Comparison of ENCODE assay signal across 8 cellular contexts in the genomic region with DNA sequence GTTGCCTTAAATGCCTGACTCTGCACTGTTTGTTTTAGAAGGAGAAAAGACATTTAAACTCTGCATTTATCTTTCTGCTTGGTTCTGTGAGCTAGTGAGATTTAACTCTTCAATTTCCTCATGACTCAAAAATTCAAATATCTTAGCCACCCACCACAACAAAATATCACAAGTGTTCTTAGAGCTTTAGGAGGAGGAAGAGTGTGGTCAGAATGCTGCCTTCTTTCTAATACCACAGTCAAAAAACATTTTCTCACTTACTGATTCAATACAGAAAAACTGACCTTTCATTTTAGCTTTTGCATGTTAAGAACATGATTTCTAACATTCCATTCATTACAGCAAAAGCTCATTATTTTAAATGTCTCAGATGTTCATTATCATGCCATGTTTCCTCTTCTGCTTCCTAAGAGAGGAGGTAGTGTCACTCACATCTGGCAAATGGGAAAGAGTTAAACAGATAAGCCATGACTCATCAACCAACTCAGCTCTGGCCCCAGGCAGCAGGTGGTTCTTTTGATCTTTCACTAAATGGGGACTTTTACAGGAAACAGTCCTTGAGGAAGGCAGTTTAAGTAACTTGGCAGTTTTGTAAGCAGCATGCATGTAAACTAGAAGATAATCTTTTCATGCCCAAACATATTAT. TPM values are rescaled to one million over a fixed set of nuclear protein-coding genes. Genes with fewer than 3 reads are reported as not detected.
A peak's percentile ranks its signal among the peaks of the same experiment; 100 is the strongest.
DNase-seq lines count a peak whose midpoint lies in the region; ATAC-seq and TF ChIP-seq lines count a peak whose summit lies in the region.
"Had no signal": no experiment of that assay in that cellular context is flagged by ENCODE, and none has a peak within 500 bp of the region (broad histone marks: within the 10 kb centered on the region; RNA-seq: fewer than 3 reads in every experiment).

No MANE protein-coding gene starts in this region.

- no peak overlapping the region for H3K18ac ChIP-seq in mesendoderm (ENCODE audit: low read length)

- H3K79me2 ChIP-seq in mesendoderm (ENCODE audit: control insufficient read depth, insufficient read depth, low read length): no peaks in the 10 kb centered on the region

- no peak overlapping the region for H3K4ac ChIP-seq in mesendoderm (ENCODE audit: low read depth, low read length)

- no peak overlapping the region for H3K23ac ChIP-seq in mesendoderm (ENCODE audit: low read length)

- no peak for TF ChIP-seq CTCF in GM13976 (IDR thresholded peaks at IDR 0.05; ENCODE audit: borderline replicate concordance, control extremely low read depth, extremely low read depth, insufficient read depth, missing control alignments)

- H3K36me3 Mint-ChIP-seq in activated CD4-positive, alpha-beta memory T cell treated with anti-CD3 and anti-CD28 coated beads for 36 hours: peaks cover 6% of the 10 kb centered on the region

- H3K4me1 ChIP-seq in mesendoderm (ENCODE audit: control insufficient read depth, low read depth, low read length): no peaks in the 10 kb centered on the region

- H3K27ac Mint-ChIP-seq in activated CD4-positive, alpha-beta memory T cell treated with anti-CD3 and anti-CD28 coated beads for 36 hours: no peak overlapping the region

- no peaks in the 10 kb centered on the region for H3K27me3 ChIP-seq in mesendoderm (ENCODE audit: insufficient read depth, low read length, poor library complexity)

- no peaks in the 10 kb centered on the region for H3K27me3 Mint-ChIP-seq in activated CD4-positive, alpha-beta memory T cell treated with anti-CD3 and anti-CD28 coated beads for 36 hours

- peaks cover 15% of the 10 kb centered on the region for H3K9me3 Mint-ChIP-seq in activated CD4-positive, alpha-beta memory T cell treated with anti-CD3 and anti-CD28 coated beads for 36 hours

- H2BK120ac ChIP-seq in mesendoderm (ENCODE audit: low read depth, low read length): no peak overlapping the region

- POLR2A ChIA-PET in activated CD4-positive, alpha-beta memory T cell treated with anti-CD3 and anti-CD28 coated beads for 36 hours (lab: Charles Lee): no interaction called here

- in situ Hi-C loops in GM13976 (cut with MboI; ENCODE audit: low sequenced_read_pairs, unreplicated experiment): loop anchor here (10.0 kb wide), 4 partner anchors 185 to 745 kb away; partner anchors contain the start of gene ARHGAP5

- no peak overlapping the region for H3K4me3 Mint-ChIP-seq in activated CD4-positive, alpha-beta memory T cell treated with anti-CD3 and anti-CD28 coated beads for 36 hours

- no peak overlapping the region for H2AK5ac ChIP-seq in mesendoderm (ENCODE audit: low read length)

- no peak overlapping the region for H2BK5ac ChIP-seq in mesendoderm (ENCODE audit: low read length)

- ATAC-seq in GM21381 (IDR thresholded peaks at IDR 0.05; ENCODE audit: unreplicated experiment) (peak; percentile 86), HG03442 (IDR thresholded peaks at IDR 0.05; ENCODE audit: unreplicated experiment) (peak; percentile 93), sciatic nerve (no peak)

- no peak overlapping the region for H3K4me3 ChIP-seq in mesendoderm (ENCODE audit: low read length)

- no peaks in the 10 kb centered on the region for H3K36me3 ChIP-seq in mesendoderm (ENCODE audit: control insufficient read depth, insufficient read depth, low read length)

- no peak overlapping the region for H3K4me2 ChIP-seq in mesendoderm (ENCODE audit: low read length)

- CTCF ChIA-PET in activated CD4-positive, alpha-beta memory T cell treated with anti-CD3 and anti-CD28 coated beads for 36 hours (lab: Charles Lee): interaction anchor here (0.9 to 1.5 kb wide), 4 partner anchors 183 to 324 kb away, joined by 3 to 7 read pairs (median 6); no protein-coding TSS in a partner anchor

- no peak overlapping the region for H4K5ac ChIP-seq in mesendoderm (ENCODE audit: low read length)

- no peak overlapping the region for H4K8ac ChIP-seq in mesendoderm (ENCODE audit: low read depth, low read length)

- H2BK15ac ChIP-seq in mesendoderm (replicated peaks; ENCODE audit: low read depth): no peak overlapping the region

- intact Hi-C loops in activated CD4-positive, alpha-beta memory T cell treated with anti-CD3 and anti-CD28 coated beads for 36 hours (cut with micrococcal nuclease): loop anchor here (2.0 kb wide), 1 partner anchor 73 kb away; no protein-coding TSS in a partner anchor
- intact Hi-C loops in sciatic nerve (cut with DNase I): no loop called here

- H3K9ac ChIP-seq in mesendoderm (ENCODE audit: low read length): no peak overlapping the region

- H3K79me1 ChIP-seq in mesendoderm (ENCODE audit: low read length): no peaks in the 10 kb centered on the region

- no peak overlapping the region for H3K27ac ChIP-seq in mesendoderm (ENCODE audit: low read depth, low read length)
- H3K27ac ChIP-seq: VCaP had no signal

- peaks cover 10% of the 10 kb centered on the region for H3K4me1 Mint-ChIP-seq in activated CD4-positive, alpha-beta memory T cell treated with anti-CD3 and anti-CD28 coated beads for 36 hours (ENCODE audit: low read depth)

- H3K56ac ChIP-seq in mesendoderm (ENCODE audit: low read length): no peak overlapping the region

- peak; percentile 43 for DNase-seq in GM13976 (ENCODE audit: low spot score)
- DNase-seq in activated CD4-positive, alpha-beta memory T cell treated with anti-CD3 and anti-CD28 coated beads for 36 hours: peak; percentile 19
- DNase-seq in mesendoderm: peak; percentile 84
- DNase-seq in sciatic nerve (ENCODE audit: low spot score): no peak
- DNase-seq in NCI-H526 treated with DMSO at 0.1 percent for 48 hours (lab: John Stamatoyannopoulos, UW): no peak

RNA-seq across cellular contexts. Expression of gene RNU6-8, which starts 56.4 kb away (rescaled TPM):
- total RNA-seq in activated CD4-positive, alpha-beta memory T cell treated with anti-CD3 and anti-CD28 coated beads for 36 hours: not detected
- not detected for polyA plus RNA-seq in mesendoderm (2013, experiment 1 of 2)
- polyA plus RNA-seq in mesendoderm (2013, experiment 2 of 2): not detected
- total RNA-seq in sciatic nerve: not detected

RNA-seq across cellular contexts. Expression of gene RNU6-7, which starts 57.6 kb away (rescaled TPM):
- total RNA-seq in activated CD4-positive, alpha-beta memory T cell treated with anti-CD3 and anti-CD28 coated beads for 36 hours: not detected
- not detected for polyA plus RNA-seq in mesendoderm (2013, experiment 1 of 2)
- not detected for polyA plus RNA-seq in mesendoderm (2013, experiment 2 of 2)
- total RNA-seq in sciatic nerve: not detected

Comparison
In these comparisons a context has a peak if more than half of its experiments do, and no peak if none do; other contexts are left out.
1. DNase-seq: peak in GM13976 (single experiment), activated CD4-positive, alpha-beta memory T cell treated with anti-CD3 and anti-CD28 coated beads for 36 hours (single experiment) and mesendoderm (single experiment); none in sciatic nerve (single experiment) and NCI-H526 treated with DMSO at 0.1 percent for 48 hours (single experiment).